ENCODE assay signal across 14 cellular contexts in genomic region chr9:18379073-18379811, GRCh38.
DNase-seq lines count a peak whose midpoint lies in the region; ATAC-seq, FAIRE-seq and TF ChIP-seq lines count a peak whose summit lies in the region.
"Had no signal": no experiment of that assay in that cellular context is flagged by ENCODE, and none has a peak within 500 bp of the region (broad histone marks: within the 10 kb centered on the region; RNA-seq: fewer than 3 reads in every experiment).

No MANE protein-coding gene starts in this region.

- 19% methylated on average over 5 of the region's 5 CpGs for WGBS in A549 (ENCODE audit: missing lambda C conversion rate)

- TF ChIP-seq RAD21 in A549 (conservative IDR thresholded peaks at IDR 0.05 in 1 of 2, IDR thresholded peaks at IDR 0.05 in 1 of 2), result no peak

- FAIRE-seq in A549 (lab: Jason Lieb, UNC), result no peak

- 0 out of 3 replicates have a peak, but pooled peaks cover 3% of the 10 kb centered on the region for H3K9me3 ChIP-seq in A549

- no peak for TF ChIP-seq POLR2A in A549 (IDR thresholded peaks at IDR 0.05; ENCODE audit: low read length)

- peak; percentile 39 to 45; a peak in 4 of 6 replicates for ATAC-seq in A549
- peak; percentile 97 for ATAC-seq in foreskin keratinocyte

- CTCF ChIA-PET in A549 (lab: Yijun Ruan, JAX), result interaction anchor here (1.1 kb wide), 1 partner anchor 47 kb away, joined by 3 read pairs; no protein-coding TSS in a partner anchor

- H3K27ac ChIP-seq in A549 (no peak overlapping the region), foreskin keratinocyte (peak overlapping the region; percentile 92)
- H3K27ac ChIP-seq: coronary artery had no signal

- H3K4me3 ChIP-seq in A549, result no peak overlapping the region
- H3K4me3 ChIP-seq: coronary artery had no signal

- peaks cover 9% of the 10 kb centered on the region; the same call in 1 of the 3 replicates for H3K4me1 ChIP-seq in A549
- H3K4me1 ChIP-seq in foreskin keratinocyte, result peaks cover 14% of the 10 kb centered on the region

- TF ChIP-seq CTCF in A549 (IDR thresholded peaks at IDR 0.05) (no peak), foreskin keratinocyte (conservative IDR thresholded peaks at IDR 0.05) (no peak)

- H3K27me3 ChIP-seq in foreskin keratinocyte, result no peaks in the 10 kb centered on the region

- intact Hi-C loops in cardiac septum (cut with DNase I), result no loop called here

- POLR2A ChIA-PET in A549 (lab: Yijun Ruan, JAX), result no interaction called here

- H3K4me2 ChIP-seq in A549, result no peak overlapping the region

- no peak for TF ChIP-seq EP300 in A549 (IDR thresholded peaks at IDR 0.05)

- DNase-seq in A549 (ENCODE audit: low read depth in 1 of 2, low spot score in 1 of 2) (peak in 1 of 2 experiments; percentile 48), HS-27A (ENCODE audit: low read depth) (peak; percentile 47), amniotic epithelial cell (ENCODE audit: low read depth) (peak; percentile 86), foreskin keratinocyte (peak; percentile 92 to 96), GDM1 (lab: John Stamatoyannopoulos, UW) (no peak), cardiac septum (ENCODE audit: low spot score) (no peak), ureter (ENCODE audit: low spot score) (no peak), DMS153 treated with DMSO at 0.1 percent for 48 hours (lab: John Stamatoyannopoulos, UW; ENCODE audit: unreplicated experiment) (no peak)
- DNase-seq: activated effector memory CD4-positive, alpha-beta T cell treated with Interleukin-2 at 50 U/mL for 16 hours; KBM-7; NCI-H2227 treated with DMSO at 0.1 percent for 48 hours; Right ventricle myocardium superior; stimulated activated naive CD4-positive, alpha-beta T cell had no signal

TF ChIP-seq in A549, 52 proteins besides CTCF, POLR2A, EP300 and RAD21 (continues in another document):
- TF ChIP-seq TP53 (CRISPR knock-in tag; IDR thresholded peaks at IDR 0.05) (no peak), FOXS1 (CRISPR knock-in tag; IDR thresholded peaks at IDR 0.05) (peak; percentile 76; the same call in 1 of the 2 replicates), KDM1A (IDR thresholded peaks at IDR 0.05; ENCODE audit: low read depth) (no peak), JUN (IDR thresholded peaks at IDR 0.05) (no peak), MAX (IDR thresholded peaks at IDR 0.05) (no peak), HDAC2 (IDR thresholded peaks at IDR 0.05) (no peak), NR3C1 (IDR thresholded peaks at IDR 0.05) (no peak), RARB (CRISPR knock-in tag; IDR thresholded peaks at IDR 0.05) (no peak), RFX5 (IDR thresholded peaks at IDR 0.05) (no peak), KDM5A (IDR thresholded peaks at IDR 0.05) (no peak), FOSL2 (IDR thresholded peaks at IDR 0.05) (no peak), FOSL2 (CRISPR knock-in tag; IDR thresholded peaks at IDR 0.05) (peak; percentile 52; the same call in 1 of the 2 replicates), HES2 (IDR thresholded peaks at IDR 0.05) (no peak), REST (IDR thresholded peaks at IDR 0.05) (no peak), RCOR1 (IDR thresholded peaks at IDR 0.05; ENCODE audit: low read depth, low read length) (no peak), PHF8 (IDR thresholded peaks at IDR 0.05; ENCODE audit: borderline replicate concordance, low read depth) (no peak), HOXB13 (CRISPR knock-in tag; IDR thresholded peaks at IDR 0.05; ENCODE audit: low read depth) (peak; percentile 95; the same call in 1 of the 2 replicates), PBX3 (IDR thresholded peaks at IDR 0.05) (no peak), ELK1 (IDR thresholded peaks at IDR 0.05; ENCODE audit: low read depth, low read length) (no peak), ZSCAN20 (CRISPR knock-in tag; IDR thresholded peaks at IDR 0.05) (peak; percentile 90), CBX2 (IDR thresholded peaks at IDR 0.05; ENCODE audit: borderline replicate concordance, low read depth) (no peak), TFCP2L1 (CRISPR knock-in tag; IDR thresholded peaks at IDR 0.05) (peak; percentile 53; the same call in 1 of the 2 replicates), HOXA7 (CRISPR knock-in tag; IDR thresholded peaks at IDR 0.05) (peak; percentile 68; the same call in 1 of the 2 replicates), MAFK (IDR thresholded peaks at IDR 0.05; ENCODE audit: partially characterized antibody) (peak; percentile 74), FOSB (CRISPR knock-in tag; IDR thresholded peaks at IDR 0.05) (peak; percentile 65; the same call in 1 of the 2 replicates), SMC3 (IDR thresholded peaks at IDR 0.05) (no peak), NPAS2 (CRISPR knock-in tag; IDR thresholded peaks at IDR 0.05; ENCODE audit: borderline replicate concordance) (no peak), MYC (IDR thresholded peaks at IDR 0.05; ENCODE audit: borderline replicate concordance, low read length) (no peak), POLR2AphosphoS2 (conservative IDR thresholded peaks at IDR 0.05; ENCODE audit: low read length) (no peak), ZFP36 (IDR thresholded peaks at IDR 0.05; ENCODE audit: borderline replicate concordance, partially characterized antibody) (no peak), MAZ (IDR thresholded peaks at IDR 0.05; ENCODE audit: borderline replicate concordance, low read depth, low read length) (no peak), EHF (CRISPR knock-in tag; IDR thresholded peaks at IDR 0.05) (peak; percentile 93), CBX8 (IDR thresholded peaks at IDR 0.05) (no peak), ATOH8 (CRISPR knock-in tag; IDR thresholded peaks at IDR 0.05; ENCODE audit: low read depth) (peak; percentile 99), BHLHE40 (IDR thresholded peaks at IDR 0.05; ENCODE audit: low read depth, low read length) (no peak), EHMT2 (IDR thresholded peaks at IDR 0.05; ENCODE audit: low read depth) (no peak), RNF2 (IDR thresholded peaks at IDR 0.05; ENCODE audit: borderline replicate concordance, low read depth) (no peak), CHD2 (IDR thresholded peaks at IDR 0.05; ENCODE audit: low read length, partially characterized antibody) (no peak)

Comparison
In these comparisons a context has a peak if more than half of its experiments do, and no peak if none do; other contexts are left out.
1. DNase-seq: peak in HS-27A (single experiment), amniotic epithelial cell (single experiment) and foreskin keratinocyte (2 of 2); none in GDM1 (single experiment), cardiac septum (single experiment), ureter (single experiment) and DMS153 treated with DMSO at 0.1 percent for 48 hours (single experiment).